In genomic region chr12:48794870-48795269, GRCh38 we compare ENCODE assay signal across 15 cellular contexts. TPM values are rescaled to one million over a fixed set of nuclear protein-coding genes. Genes with fewer than 3 reads are reported as not detected.
DNase-seq lines count a peak whose midpoint lies in the region; ATAC-seq and TF ChIP-seq lines count a peak whose summit lies in the region.
"Had no signal": no experiment of that assay in that cellular context is flagged by ENCODE, and none has a peak within 500 bp of the region (broad histone marks: within the 10 kb centered on the region; RNA-seq: fewer than 3 reads in every experiment).

No MANE protein-coding gene starts in this region.

- H3K9me3 Mint-ChIP-seq in mesothelial cell of epicardium = no peaks in the 10 kb centered on the region
- no peaks in the 10 kb centered on the region for H3K9me3 Mint-ChIP-seq in activated CD4-positive, alpha-beta memory T cell treated with anti-CD3 and anti-CD28 coated beads for 36 hours
- H3K9me3 Mint-ChIP-seq: activated CD4-positive, alpha-beta T cell treated with anti-CD3 and anti-CD28 coated beads, Interleukin-2, amount 10 ng/mL, durations not matched to agents 24 days and 14 days had no signal

- H3K27ac Mint-ChIP-seq in mesothelial cell of epicardium = peak overlapping the region; percentile 84
- H3K27ac Mint-ChIP-seq in activated CD4-positive, alpha-beta memory T cell treated with anti-CD3 and anti-CD28 coated beads for 36 hours = no peak overlapping the region
- H3K27ac Mint-ChIP-seq: activated CD4-positive, alpha-beta T cell treated with anti-CD3 and anti-CD28 coated beads, Interleukin-2, amount 10 ng/mL, durations not matched to agents 24 days and 14 days; T-helper 17 cell had no signal

- POLR2A ChIA-PET in activated CD4-positive, alpha-beta memory T cell treated with anti-CD3 and anti-CD28 coated beads for 36 hours (lab: Charles Lee) = interaction anchor here (0.6 to 1.0 kb wide), 2 partner anchors 42 to 703 kb away, joined by 3 to 4 read pairs; no protein-coding TSS in a partner anchor

- DNase-seq in EL = peak; percentile 87
- DNase-seq in NCI-H69 (lab: John Stamatoyannopoulos, UW) = peak; percentile 13
- DNase-seq in epithelial cell of esophagus (ENCODE audit: low read depth) = peak; percentile 97
- no peak for DNase-seq in mesothelial cell of epicardium (ENCODE audit: low spot score in 2 of 2, unreplicated experiment in 2 of 2)
- no peak for DNase-seq in activated CD4-positive, alpha-beta memory T cell treated with anti-CD3 and anti-CD28 coated beads for 36 hours
- no peak for DNase-seq in iPS-NIHi11 (ENCODE audit: low spot score)
- no peak for DNase-seq in activated naive CD4-positive, alpha-beta T cell (lab: John Stamatoyannopoulos, UW)
- DNase-seq: activated CD4-positive, alpha-beta T cell treated with anti-CD3 and anti-CD28 coated beads, Interleukin-2, amount 10 ng/mL, durations not matched to agents 24 days and 14 days; aorta; BE2C; effector CD4-positive, alpha-beta T cell; NCI-H2029 treated with DMSO at 0.1 percent for 48 hours; stomach; T-helper 17 cell had no signal

- CTCF ChIA-PET in activated CD4-positive, alpha-beta memory T cell treated with anti-CD3 and anti-CD28 coated beads for 36 hours (lab: Charles Lee) = interaction anchor here (0.6 to 7.1 kb wide), 25 partner anchors 11 to 993 kb away, joined by 3 to 247 read pairs (median 4); partner anchors contain the start of genes DDX23 and KANSL2

- no peak overlapping the region for H3K4me3 ChIP-seq in epithelial cell of esophagus (ENCODE audit: low read length)
- H3K4me3 ChIP-seq: stomach had no signal

- no peaks in the 10 kb centered on the region for H3K36me3 Mint-ChIP-seq in mesothelial cell of epicardium
- H3K36me3 Mint-ChIP-seq in activated CD4-positive, alpha-beta memory T cell treated with anti-CD3 and anti-CD28 coated beads for 36 hours = no peaks in the 10 kb centered on the region

- TF ChIP-seq CTCF in epithelial cell of esophagus (IDR thresholded peaks at IDR 0.05; ENCODE audit: insufficient read depth, low read depth, low read length, missing control alignments) (no peak), mesothelial cell of epicardium (IDR thresholded peaks at IDR 0.05; ENCODE audit: unreplicated experiment) (no peak)

- H3K27me3 Mint-ChIP-seq in mesothelial cell of epicardium (ENCODE audit: low read depth) = no peaks in the 10 kb centered on the region
- H3K27me3 Mint-ChIP-seq in activated CD4-positive, alpha-beta memory T cell treated with anti-CD3 and anti-CD28 coated beads for 36 hours = peaks cover 11% of the 10 kb centered on the region

- ATAC-seq in GM18867 (IDR thresholded peaks at IDR 0.05; ENCODE audit: unreplicated experiment) = no peak

- intact Hi-C loops in activated CD4-positive, alpha-beta memory T cell treated with anti-CD3 and anti-CD28 coated beads for 36 hours (cut with micrococcal nuclease) = loop anchor here (5.0 to 10.0 kb wide), 2 partner anchors 113 to 170 kb away; partner anchors contain the start of gene KANSL2

- no peak overlapping the region for H3K4me3 Mint-ChIP-seq in mesothelial cell of epicardium
- no peak overlapping the region for H3K4me3 Mint-ChIP-seq in activated CD4-positive, alpha-beta memory T cell treated with anti-CD3 and anti-CD28 coated beads for 36 hours
- H3K4me3 Mint-ChIP-seq: activated CD4-positive, alpha-beta T cell treated with anti-CD3 and anti-CD28 coated beads, Interleukin-2, amount 10 ng/mL, durations not matched to agents 24 days and 14 days; T-helper 17 cell had no signal

- H3K4me1 Mint-ChIP-seq in mesothelial cell of epicardium = peaks cover 20% of the 10 kb centered on the region
- H3K4me1 Mint-ChIP-seq in activated CD4-positive, alpha-beta memory T cell treated with anti-CD3 and anti-CD28 coated beads for 36 hours (ENCODE audit: low read depth) = peaks cover 4% of the 10 kb centered on the region

RNA-seq across cellular contexts. Expression of gene ADCY6, which starts 6.0 kb away (rescaled TPM):
- total RNA-seq in mesothelial cell of epicardium = 65.4 to 69.2 TPM (median 66.1 TPM) in 3 replicates
- under 1 TPM; 0.15 to 0.21 TPM for total RNA-seq in activated CD4-positive, alpha-beta memory T cell treated with anti-CD3 and anti-CD28 coated beads for 36 hours

RNA-seq across cellular contexts. Expression of gene CACNB3, which starts 23.4 kb away (rescaled TPM):
- total RNA-seq in mesothelial cell of epicardium = 107 to 114 TPM (median 113 TPM) in 3 replicates
- 10 to 100 TPM; 18.3 to 19.0 TPM for total RNA-seq in activated CD4-positive, alpha-beta memory T cell treated with anti-CD3 and anti-CD28 coated beads for 36 hours

RNA-seq across cellular contexts. Expression of gene DDX23, which starts 57.1 kb away (rescaled TPM):
- total RNA-seq in mesothelial cell of epicardium = 88.5 to 106 TPM (median 97.9 TPM) in 3 replicates
- 100 to 1,000 TPM; 119 to 121 TPM for total RNA-seq in activated CD4-positive, alpha-beta memory T cell treated with anti-CD3 and anti-CD28 coated beads for 36 hours

Comparison
In these comparisons a context has a peak if more than half of its experiments do, and no peak if none do; other contexts are left out.
1. DNase-seq: peak in EL (single experiment), NCI-H69 (single experiment) and epithelial cell of esophagus (single experiment); none in mesothelial cell of epicardium (0 of 2), activated CD4-positive, alpha-beta memory T cell treated with anti-CD3 and anti-CD28 coated beads for 36 hours (single experiment), iPS-NIHi11 (single experiment) and activated naive CD4-positive, alpha-beta T cell (0 of 4).
2. RNA of gene ADCY6, which starts 6.0 kb away (total RNA-seq): 65.4 to 69.2 TPM in mesothelial cell of epicardium; 0.15 to 0.21 TPM in activated CD4-positive, alpha-beta memory T cell treated with anti-CD3 and anti-CD28 coated beads for 36 hours; every median in the first group is over 10 times any median in the second.